ENCODE assay signal across 18 cellular contexts in genomic region chr1:188062456-188062855, GRCh38.
"Had no signal": no experiment of that assay in that cellular context is flagged by ENCODE, and none has a peak within 500 bp of the region (broad histone marks: within the 10 kb centered on the region; RNA-seq: fewer than 3 reads in every experiment).

No MANE protein-coding gene starts in this region.

- DNase-seq: activated CD4-positive, alpha-beta memory T cell treated with anti-CD3 and anti-CD28 coated beads for 36 hours; activated CD4-positive, alpha-beta T cell treated with anti-CD3 and anti-CD28 coated beads for 4 hours; activated CD8-positive, alpha-beta memory T cell treated with anti-CD3 and anti-CD28 coated beads, Interleukin-2, amount 10 ng/mL, durations not matched to agents 7 days and 5 days; amygdala; cerebellar nuclear complex; effector CD8-positive, alpha-beta T cell; foreskin keratinocyte; islet precursor cell; left colon; lower lobe of right lung; natural killer cell; sigmoid colon; spleen; stimulated activated naive B cell treated with anti-CD40 and anti-IgM and Interleukin-4, amounts not matched to agents 10 μg/mL and 1 μg/mL and 100 μg/mL, for 72 hours had no signal

- ATAC-seq: activated CD8-positive, alpha-beta memory T cell treated with anti-CD3 and anti-CD28 coated beads, Interleukin-2, amount 10 ng/mL, durations not matched to agents 7 days and 5 days; foreskin keratinocyte; left colon; lower lobe of right lung; natural killer cell; stimulated activated naive B cell treated with anti-CD40 and anti-IgM and Interleukin-4, amounts not matched to agents 10 μg/mL and 1 μg/mL and 100 μg/mL, for 72 hours; WTC11 had no signal

- H3K4me3 ChIP-seq: breast epithelium, esophagus muscularis mucosa, hepatocyte, lower lobe of right lung, sigmoid colon, spleen had no signal
